Comparison of ENCODE assay signal across 8 cellular contexts in genomic region chr9:34126207-34127034, GRCh38. TPM values are rescaled to one million over a fixed set of nuclear protein-coding genes. Genes with fewer than 3 reads are reported as not detected.
A peak's percentile ranks its signal among the peaks of the same experiment; 100 is the strongest.
DNase-seq lines count a peak whose midpoint lies in the region; ATAC-seq and TF ChIP-seq lines count a peak whose summit lies in the region.

TSS of gene DCAF12 (minus strand) at chr9:34126698. CDS start at chr9:34126431, 267 bp downstream.

- POLR2A ChIA-PET in T-cell (lab: Charles Lee), result interaction anchor here (0.6 to 1.5 kb wide), 2 partner anchors 52 to 884 kb away, joined by 3 read pairs; partner anchors contain the start of gene UBAP1 (in 1 of the 2)

- DNase-seq in GM12864 (ENCODE audit: low read depth), result peak; percentile 76
- DNase-seq in NCI-H1105 (lab: John Stamatoyannopoulos, UW), result peak; percentile 89
- peak; percentile 78 to 92 (median 87) for DNase-seq in T-cell
- peak; percentile 96 for DNase-seq in adipocyte (ENCODE audit: low read depth)
- peak; percentile 94 to 95 for DNase-seq in cardiac muscle cell (ENCODE audit: low read depth in 1 of 2, low spot score in 1 of 2)
- DNase-seq in tibial artery, result peak; percentile 90 to 95

- H3K27ac ChIP-seq in cardiac muscle cell (peak within 1 kb of the TSS; percentile 91), parathyroid adenoma (peak within 1 kb of the TSS; percentile 82), tibial artery (peak within 1 kb of the TSS; percentile 82 to 86)

- peaks cover 24% of the 10 kb centered on the region for H3K79me2 ChIP-seq in parathyroid adenoma

- no peaks in the 10 kb centered on the region for H3K9me3 Mint-ChIP-seq in T-cell

- CTCF ChIA-PET in T-cell (lab: Charles Lee), result interaction anchor here in 1 of 2 donors (0.6 to 1.5 kb wide), 3 partner anchors 16 to 45 kb away, joined by 3 to 4 read pairs (median 3); no protein-coding TSS in a partner anchor

- H3K4me1 Mint-ChIP-seq in T-cell, result peaks cover 42 to 56% (median 51%) of the 10 kb centered on the region in 3 donors

- H3K27ac Mint-ChIP-seq in T-cell, result peak within 1 kb of the TSS; percentile 94 to 97

- H3K9me3 ChIP-seq in adipocyte (ENCODE audit: control insufficient read depth, low read length), result no peaks in the 10 kb centered on the region
- H3K9me3 ChIP-seq in cardiac muscle cell (ENCODE audit: low read depth), result no peaks in the 10 kb centered on the region
- no peaks in the 10 kb centered on the region for H3K9me3 ChIP-seq in parathyroid adenoma (ENCODE audit: control insufficient read depth, low read length)
- no peaks in the 10 kb centered on the region for H3K9me3 ChIP-seq in tibial artery

- H3K36me3 Mint-ChIP-seq in T-cell, result peaks cover 22% of the 10 kb centered on the region

- H3K27me3 ChIP-seq in adipocyte (replicated peaks; ENCODE audit: control insufficient read depth, insufficient read depth, low read length) (no peaks in the 10 kb centered on the region), cardiac muscle cell (no peaks in the 10 kb centered on the region), parathyroid adenoma (ENCODE audit: control insufficient read depth, insufficient read depth, low read length) (no peaks in the 10 kb centered on the region), tibial artery (no peaks in the 10 kb centered on the region)

- TF ChIP-seq CTCF in GM12864 (IDR thresholded peaks at IDR 0.05; ENCODE audit: low read depth, low read length, missing control alignments) (peak; percentile 4), cardiac muscle cell (IDR thresholded peaks at IDR 0.05; ENCODE audit: low read depth, low read length) (no peak), parathyroid adenoma (IDR thresholded peaks at IDR 0.05) (no peak), tibial artery (IDR thresholded peaks at IDR 0.05) (no peak)

- peak; percentile 80 for ATAC-seq in HG02623 (IDR thresholded peaks at IDR 0.05; ENCODE audit: unreplicated experiment)
- ATAC-seq in T-cell (replicated peaks in 1 of 4), result peak; percentile 95 to 97 (median 95)

- H3K4me3 Mint-ChIP-seq in T-cell, result peak within 1 kb of the TSS; percentile 97 to 98 (median 98)

- H3K36me3 ChIP-seq in adipocyte (ENCODE audit: control insufficient read depth, insufficient read depth, low read length, severe bottlenecking), result peaks cover 12% of the 10 kb centered on the region
- H3K36me3 ChIP-seq in cardiac muscle cell, result peaks cover 5% of the 10 kb centered on the region
- H3K36me3 ChIP-seq in parathyroid adenoma (ENCODE audit: control insufficient read depth, insufficient read depth, low read length), result no peaks in the 10 kb centered on the region
- peaks cover 0 to 20% (median 0%) of the 10 kb centered on the region in 3 donors for H3K36me3 ChIP-seq in tibial artery

- H3K9ac ChIP-seq in adipocyte (ENCODE audit: low read length), result peak within 1 kb of the TSS; percentile 99
- peak within 1 kb of the TSS; percentile 53 for H3K9ac ChIP-seq in parathyroid adenoma

- peak within 1 kb of the TSS; percentile 82 for H3K4me3 ChIP-seq in GM12864 (ENCODE audit: low read depth, low read length)
- H3K4me3 ChIP-seq in adipocyte (ENCODE audit: low read length), result peak within 1 kb of the TSS; percentile 100
- H3K4me3 ChIP-seq in cardiac muscle cell, result peak within 1 kb of the TSS; percentile 70
- H3K4me3 ChIP-seq in parathyroid adenoma (ENCODE audit: low read depth, low read length), result peak within 1 kb of the TSS; percentile 96
- peak within 1 kb of the TSS; percentile 89 to 96 for H3K4me3 ChIP-seq in tibial artery

- H2AFZ ChIP-seq in parathyroid adenoma, result peak within 1 kb of the TSS; percentile 90

- intact Hi-C loops in tibial artery (cut with DNase I; ENCODE audit: low total_unique reads), result loop anchor here (5.0 kb wide), 1 partner anchor 51 kb away; the partner anchor contains the start of gene UBAP1

- no peaks in the 10 kb centered on the region for H3K27me3 Mint-ChIP-seq in T-cell

- H3K4me1 ChIP-seq in adipocyte (ENCODE audit: control insufficient read depth, insufficient read depth, low read length), result peaks cover 44% of the 10 kb centered on the region
- peaks cover 23% of the 10 kb centered on the region for H3K4me1 ChIP-seq in cardiac muscle cell (ENCODE audit: low read depth)
- peaks cover 4% of the 10 kb centered on the region for H3K4me1 ChIP-seq in parathyroid adenoma
- H3K4me1 ChIP-seq in tibial artery, result peaks cover 0 to 40% (median 18%) of the 10 kb centered on the region in 4 donors

- H3K4me2 ChIP-seq in parathyroid adenoma (ENCODE audit: low read length), result peak within 1 kb of the TSS; percentile 95

RNA-seq across cellular contexts. Expression of gene DCAF12, which starts in this region (rescaled TPM):
- 10 to 100 TPM; 15.5 to 29.1 (median 23.3) TPM for total RNA-seq in T-cell
- 29.7 and 31.7 TPM in 2 replicates for total RNA-seq in cardiac muscle cell
- 27.1 and 36.0 TPM in 2 replicates for polyA plus RNA-seq in cardiac muscle cell

Comparison
In these comparisons a context has a peak if more than half of its experiments do, and no peak if none do; other contexts are left out.
1. Peak in every context shown above with its lines: DNase-seq, ATAC-seq, H3K4me3 ChIP-seq and H3K27ac ChIP-seq.